8 cellular contexts compared by ENCODE assay signal in genomic region chr6:150599199-150600002, GRCh38. TPM values are rescaled to one million over a fixed set of nuclear protein-coding genes. Genes with fewer than 3 reads are reported as not detected.
DNase-seq lines count a peak whose midpoint lies in the region; ATAC-seq, FAIRE-seq and TF ChIP-seq lines count a peak whose summit lies in the region.

PLEKHG1 (plus strand) TSS chr6:150599885; CDS start chr6:150733682, 133,797 bp downstream.

- H3K27me3 Mint-ChIP-seq in neural progenitor cell (ENCODE audit: insufficient read depth, low read depth) = no peaks in the 10 kb centered on the region

- ATAC-seq in GM19043 (IDR thresholded peaks at IDR 0.05; ENCODE audit: low read depth, unreplicated experiment) (peak; percentile 60), HG03175 (IDR thresholded peaks at IDR 0.05; ENCODE audit: unreplicated experiment) (peak; percentile 75)

- H3K27ac ChIP-seq in Peyer's patch (peak within 1 kb of the TSS; percentile 92 to 97 (median 97)), neural progenitor cell (no peak within 1 kb of the TSS), tibial artery (peak within 1 kb of the TSS in 1 of 2 donors; percentile 2)

- H3K4me3 Mint-ChIP-seq in neural progenitor cell = peak within 1 kb of the TSS; percentile 99

- H4K20me1 ChIP-seq in neural progenitor cell (ENCODE audit: low read depth) = peaks cover 6% of the 10 kb centered on the region

- H3K36me3 ChIP-seq in Peyer's patch (no peaks in the 10 kb centered on the region), neural progenitor cell (no peaks in the 10 kb centered on the region), tibial artery (no peaks in the 10 kb centered on the region)

- H3K4me1 ChIP-seq in Peyer's patch = peaks cover 0 to 14% (median 1%) of the 10 kb centered on the region in 4 donors
- peaks cover 10% of the 10 kb centered on the region for H3K4me1 ChIP-seq in neural progenitor cell
- H3K4me1 ChIP-seq in tibial artery = peaks cover 0 to 21% (median 7%) of the 10 kb centered on the region in 4 donors

- H3K4me2 ChIP-seq in neural progenitor cell = peak within 1 kb of the TSS; percentile 87

- no peak for FAIRE-seq in frontal cortex (lab: Jason Lieb, UNC)

- peaks cover 4% of the 10 kb centered on the region for H3K36me3 Mint-ChIP-seq in neural progenitor cell

- H3K9me3 Mint-ChIP-seq in neural progenitor cell = no peaks in the 10 kb centered on the region

- H3K4me3 ChIP-seq in Peyer's patch (peak within 1 kb of the TSS; percentile 66 to 94 (median 78)), neural progenitor cell (peak within 1 kb of the TSS; percentile 87), tibial artery (peak within 1 kb of the TSS; percentile 52 to 54)

- peak within 1 kb of the TSS; percentile 99 for H3K27ac Mint-ChIP-seq in neural progenitor cell

- peaks cover 31% of the 10 kb centered on the region for H3K4me1 Mint-ChIP-seq in neural progenitor cell

- no peaks in the 10 kb centered on the region for H3K27me3 ChIP-seq in Peyer's patch
- H3K27me3 ChIP-seq in neural progenitor cell = peaks cover 91% of the 10 kb centered on the region
- peaks cover 0 to 13% of the 10 kb centered on the region in 2 donors for H3K27me3 ChIP-seq in tibial artery

- H3K9me3 ChIP-seq in Peyer's patch = no peaks in the 10 kb centered on the region
- no peaks in the 10 kb centered on the region for H3K9me3 ChIP-seq in neural progenitor cell (ENCODE audit: low read depth)
- H3K9me3 ChIP-seq in tibial artery = no peaks in the 10 kb centered on the region

- intact Hi-C loops in tibial artery (cut with DNase I; ENCODE audit: low total_unique reads) = no loop called here

- DNase-seq in AML-193 (lab: John Stamatoyannopoulos, UW) (peak; percentile 32 to 33), Peyer's patch (peak; percentile 74 to 92 (median 92)), activated gamma-delta T cell treated with Interleukin-2 at 50 U/mL for 16 hours (peak; percentile 34), frontal cortex (ENCODE audit: low spot score in 2 of 2) (peak; percentile 66 to 67), neural progenitor cell (ENCODE audit: low spot score) (peak; percentile 87), tibial artery (peak; percentile 67 to 74)

- peak within 1 kb of the TSS; percentile 95 for H2AFZ ChIP-seq in neural progenitor cell (replicated peaks)

- peak in 2 of 6 experiments; percentile 6 to 14 for TF ChIP-seq CTCF in Peyer's patch (IDR thresholded peaks at IDR 0.05)
- TF ChIP-seq CTCF in neural progenitor cell (IDR thresholded peaks at IDR 0.05) = no peak
- TF ChIP-seq CTCF in tibial artery (IDR thresholded peaks at IDR 0.05) = no peak

- H3K9ac ChIP-seq in neural progenitor cell = no peak within 1 kb of the TSS

- peak in 1 of 2 donors; percentile 80 for TF ChIP-seq POLR2A in Peyer's patch (IDR thresholded peaks at IDR 0.05)

- no peaks in the 10 kb centered on the region for H3K79me2 ChIP-seq in neural progenitor cell (ENCODE audit: low read depth)

- H3F3A ChIP-seq in neural progenitor cell (ENCODE audit: low read depth) = peaks cover 20% of the 10 kb centered on the region

RNA-seq across cellular contexts. Expression of gene PLEKHG1, which starts in this region (rescaled TPM):
- 100 to 1,000 TPM in 1 of 4 donors, 10 to 100 TPM in 3; 52.2 to 281 (median 64.6) TPM for total RNA-seq in Peyer's patch
- total RNA-seq in frontal cortex = 9.0 TPM
- 4.6 and 4.7 TPM in 2 replicates for total RNA-seq in neural progenitor cell (ENCODE audit: low replicate concordance)

Comparison
In these comparisons a context has a peak if more than half of its experiments do, and no peak if none do; other contexts are left out.
1. DNase-seq: peak in every context shown above with its lines; median percentile 92 in Peyer's patch; 87 in neural progenitor cell; 70 in tibial artery; 66 in frontal cortex; 34 in activated gamma-delta T cell treated with Interleukin-2 at 50 U/mL for 16 hours; 32 in AML-193.